9 cellular contexts compared by ENCODE assay signal in the genomic region with DNA sequence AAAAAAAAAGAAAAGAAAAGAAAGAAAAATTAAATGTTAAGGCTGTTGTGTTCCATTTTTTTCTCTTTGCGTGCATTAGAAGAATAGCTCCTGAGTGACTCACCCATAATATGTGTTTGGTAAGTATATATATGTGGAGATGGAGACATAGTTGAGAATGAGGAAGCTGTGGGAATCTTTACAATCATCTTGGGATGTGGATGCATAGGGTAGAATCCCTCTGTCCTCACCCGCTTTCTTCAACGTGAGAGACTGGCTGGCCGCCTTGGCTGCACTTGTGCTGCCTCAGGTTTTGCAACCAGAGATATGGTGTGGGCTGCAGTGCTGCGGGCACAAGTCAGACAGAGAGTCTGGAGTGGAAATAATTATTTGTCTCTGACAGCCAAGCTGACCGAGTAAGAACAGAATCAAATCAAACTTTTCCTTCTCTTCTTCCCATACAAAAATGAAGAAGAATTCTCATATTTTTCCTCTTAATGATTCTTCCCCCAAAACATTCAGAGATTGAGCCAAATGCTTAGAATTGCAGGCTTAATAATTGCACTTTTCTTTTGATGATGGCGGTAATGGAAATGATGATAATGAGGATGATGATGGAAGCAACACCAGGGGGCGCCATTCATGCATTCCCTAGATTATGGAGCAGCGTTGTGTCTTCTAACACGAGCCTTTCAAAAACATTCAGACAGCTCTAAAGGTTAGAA. TPM values are rescaled to one million over a fixed set of nuclear protein-coding genes. Genes with fewer than 3 reads are reported as not detected.
DNase-seq lines count a peak whose midpoint lies in the region; ATAC-seq, FAIRE-seq and TF ChIP-seq lines count a peak whose summit lies in the region.
"Had no signal": no experiment of that assay in that cellular context is flagged by ENCODE, and none has a peak within 500 bp of the region (broad histone marks: within the 10 kb centered on the region; RNA-seq: fewer than 3 reads in every experiment).

No MANE protein-coding gene starts in this region.

- H4K8ac ChIP-seq in IMR-90 (ENCODE audit: low read depth in 2 of 2, low read length in 2 of 2) (peak overlapping the region; percentile 7 to 27; a peak in 3 of 4 replicates), mesendoderm (ENCODE audit: low read depth, low read length) (no peak overlapping the region)

- H4K5ac ChIP-seq in IMR-90 (ENCODE audit: low read depth, low read length) (peak overlapping the region; percentile 49; the same call in 1 of the 2 replicates), mesendoderm (ENCODE audit: low read length) (no peak overlapping the region)

- H2BK5ac ChIP-seq in IMR-90 (ENCODE audit: low read depth, low read length, poor library complexity, severe bottlenecking) (peak overlapping the region; percentile 44), mesendoderm (ENCODE audit: low read length) (no peak overlapping the region)

- TF ChIP-seq CTCF in CD14-positive monocyte (IDR thresholded peaks at IDR 0.05) (peak; percentile 67), IMR-90 (conservative IDR thresholded peaks at IDR 0.05; ENCODE audit: low read depth, low read length) (0 out of 2 replicates have a peak, but pooled peaks have one; percentile 10), astrocyte (IDR thresholded peaks at IDR 0.05; ENCODE audit: insufficient read depth, low read depth, low read length) (peak; percentile 27)

- H3K36me3 ChIP-seq in IMR-90 (ENCODE audit: control insufficient read depth, insufficient read depth, low read length) (no peaks in the 10 kb centered on the region), astrocyte (ENCODE audit: insufficient read depth, low read length) (no peaks in the 10 kb centered on the region), mesendoderm (ENCODE audit: control insufficient read depth, insufficient read depth, low read length) (no peaks in the 10 kb centered on the region)

- H3K9me1 ChIP-seq in IMR-90 (ENCODE audit: insufficient read depth, low read length) = peaks cover 5% of the 10 kb centered on the region; the same call in 1 of the 2 replicates

- no peak overlapping the region for H2AK9ac ChIP-seq in IMR-90 (replicated peaks; ENCODE audit: low read depth, low read length, poor library complexity)

- H3K56ac ChIP-seq in IMR-90 (ENCODE audit: extremely low read depth, insufficient read depth, low read length) (no peak overlapping the region; the same call in 1 of the 2 replicates), mesendoderm (ENCODE audit: low read length) (no peak overlapping the region)

- H4K20me1 ChIP-seq in IMR-90 (ENCODE audit: insufficient read depth, low read length) (no peaks in the 10 kb centered on the region), astrocyte (ENCODE audit: insufficient read depth, low read length) (no peaks in the 10 kb centered on the region)

- H3K4me1 ChIP-seq in IMR-90 (ENCODE audit: control insufficient read depth, insufficient read depth, low read length) (peaks cover 19% of the 10 kb centered on the region), astrocyte (ENCODE audit: insufficient read depth, low read length) (no peaks in the 10 kb centered on the region), mesendoderm (ENCODE audit: control insufficient read depth, low read depth, low read length) (no peaks in the 10 kb centered on the region)

- intact Hi-C loops in CD14-positive monocyte (cut with micrococcal nuclease) (no loop called here), IMR-90 (cut with micrococcal nuclease) (no loop called here)

- H3K27ac ChIP-seq in IMR-90 (ENCODE audit: insufficient read depth, low read length) (peak overlapping the region; percentile 81), astrocyte (ENCODE audit: low read depth, low read length) (no peak overlapping the region), mesendoderm (ENCODE audit: low read depth, low read length) (no peak overlapping the region)

- H3K79me2 ChIP-seq in astrocyte (ENCODE audit: insufficient read depth, low read length) (no peaks in the 10 kb centered on the region), mesendoderm (ENCODE audit: control insufficient read depth, insufficient read depth, low read length) (no peaks in the 10 kb centered on the region)

- peak overlapping the region; percentile 5; the same call in 1 of the 2 replicates for H3K4ac ChIP-seq in IMR-90 (ENCODE audit: low read depth, low read length)
- H3K4ac ChIP-seq in mesendoderm (ENCODE audit: low read depth, low read length) = no peak overlapping the region

- TF ChIP-seq RAD21 in IMR-90 (IDR thresholded peaks at IDR 0.05; ENCODE audit: low read length) = no peak

- TF ChIP-seq POLR2A in IMR-90 (IDR thresholded peaks at IDR 0.05; ENCODE audit: low read depth, low read length) (no peak), GM18505 (IDR thresholded peaks at IDR 0.05; ENCODE audit: borderline replicate concordance, extremely low read depth, insufficient read depth, insufficient read length) (no peak)

- H2AK5ac ChIP-seq in IMR-90 (ENCODE audit: low read depth, low read length) = peak overlapping the region; percentile 80; the same call in 1 of the 2 replicates
- no peak overlapping the region for H2AK5ac ChIP-seq in mesendoderm (ENCODE audit: low read length)

- DNase-seq in CD14-positive monocyte (ENCODE audit: low spot score) = no peak
- DNase-seq in IMR-90 = peak; percentile 77
- peak; percentile 10 for DNase-seq in astrocyte (ENCODE audit: low read depth)
- peak; percentile 23 for DNase-seq in mesendoderm
- DNase-seq in NCI-H1105 (lab: John Stamatoyannopoulos, UW) = no peak
- no peak for DNase-seq in retina

- H2BK15ac ChIP-seq in IMR-90 (ENCODE audit: low read depth, low read length) (no peak overlapping the region), mesendoderm (replicated peaks; ENCODE audit: low read depth) (no peak overlapping the region)

- peak overlapping the region; percentile 81 for H2BK120ac ChIP-seq in IMR-90 (ENCODE audit: low read depth, low read length)
- H2BK120ac ChIP-seq in mesendoderm (ENCODE audit: low read depth, low read length) = no peak overlapping the region

- H3K14ac ChIP-seq in IMR-90 (replicated peaks; ENCODE audit: low read depth, low read length) = peak overlapping the region; percentile 80; the same call in 1 of the 2 replicates

- POLR2A ChIA-PET in IMR-90 (lab: Charles Lee; ENCODE audit: unreplicated experiment) = no interaction called here

- H3K9me3 ChIP-seq in IMR-90 (ENCODE audit: control insufficient read depth, insufficient read depth, low read length) (no peaks in the 10 kb centered on the region), astrocyte (ENCODE audit: insufficient read depth, low read depth, low read length) (no peaks in the 10 kb centered on the region)

- peaks cover 0 to 3% (median 0%) of the 10 kb centered on the region in 7 donors for H3K9me3 Mint-ChIP-seq in CD14-positive monocyte
- peaks cover 2% of the 10 kb centered on the region for H3K9me3 Mint-ChIP-seq in astrocyte (ENCODE audit: unreplicated experiment)
- H3K9me3 Mint-ChIP-seq: central memory CD8-positive, alpha-beta T cell had no signal

- peak overlapping the region; percentile 85; the same call in 1 of the 2 replicates for H3K18ac ChIP-seq in IMR-90 (ENCODE audit: low read depth, low read length)
- H3K18ac ChIP-seq in mesendoderm (ENCODE audit: low read length) = no peak overlapping the region

- H3K79me1 ChIP-seq in IMR-90 (ENCODE audit: low read depth in 1 of 2, low read length in 2 of 2) = no peaks in the 10 kb centered on the region
- no peaks in the 10 kb centered on the region for H3K79me1 ChIP-seq in mesendoderm (ENCODE audit: low read length)

- H3K4me3 Mint-ChIP-seq in CD14-positive monocyte (no peak overlapping the region), astrocyte (ENCODE audit: unreplicated experiment) (no peak overlapping the region)
- H3K4me3 Mint-ChIP-seq: central memory CD8-positive, alpha-beta T cell had no signal

- peak overlapping the region; percentile 79 for H3K4me2 ChIP-seq in IMR-90 (ENCODE audit: low read depth, low read length)
- no peak overlapping the region for H3K4me2 ChIP-seq in astrocyte (ENCODE audit: low read length)
- H3K4me2 ChIP-seq in mesendoderm (ENCODE audit: low read length) = no peak overlapping the region

- H3K4me1 Mint-ChIP-seq in CD14-positive monocyte (peaks cover 3% of the 10 kb centered on the region), astrocyte (ENCODE audit: low read depth, unreplicated experiment) (peaks cover 4% of the 10 kb centered on the region)
- H3K4me1 Mint-ChIP-seq: central memory CD8-positive, alpha-beta T cell had no signal

- H4K91ac ChIP-seq in IMR-90 (ENCODE audit: insufficient read depth, low read depth, low read length) = peak overlapping the region; percentile 77

- dilution Hi-C loops in IMR-90 (cut with HindIII; ENCODE audit: low sequenced_read_pairs, unreplicated experiment) = no loop called here

- FAIRE-seq in astrocyte (lab: Jason Lieb, UNC) = no peak

- no TSS peak for BruUV-seq in IMR-90 (replicated peaks; lab: Mats Ljungman, UMichigan)

- H3K27ac Mint-ChIP-seq in CD14-positive monocyte (no peak overlapping the region), astrocyte (ENCODE audit: unreplicated experiment) (no peak overlapping the region)

- H3K23ac ChIP-seq in IMR-90 (ENCODE audit: low read depth, low read length) = peak overlapping the region; percentile 7; the same call in 1 of the 2 replicates
- H3K23ac ChIP-seq in mesendoderm (ENCODE audit: low read length) = no peak overlapping the region

- WGBS in IMR-90 (ENCODE audit: extremely low coverage in 2 of 2, insufficient read length in 1 of 2), 2 experiments = no CpG with 5 or more reads among the region's 10 CpGs
- no CpG with 5 or more reads among the region's 10 CpGs for WGBS in mesendoderm (ENCODE audit: extremely low coverage, insufficient coverage, low lambda C conversion rate)

- no peak overlapping the region for H3K9ac ChIP-seq in IMR-90 (ENCODE audit: low read depth, low read length)
- no peak overlapping the region for H3K9ac ChIP-seq in astrocyte (ENCODE audit: low read length)
- no peak overlapping the region for H3K9ac ChIP-seq in mesendoderm (ENCODE audit: low read length)

- in situ Hi-C loops in IMR-90 (cut with MboI; ENCODE audit: low sequenced_read_pairs) = no loop called here

- no peaks in the 10 kb centered on the region for H3K36me3 Mint-ChIP-seq in CD14-positive monocyte
- H3K36me3 Mint-ChIP-seq in astrocyte (ENCODE audit: low read depth, unreplicated experiment) = no peaks in the 10 kb centered on the region

- H3K4me3 ChIP-seq in IMR-90 (ENCODE audit: insufficient read depth, low read depth, low read length) (no peak overlapping the region), astrocyte (ENCODE audit: insufficient read depth, low read depth, low read length) (no peak overlapping the region), mesendoderm (ENCODE audit: low read length) (no peak overlapping the region)

- ATAC-seq in IMR-90 (ENCODE audit: low read depth) (peak; percentile 75), GM21529 (IDR thresholded peaks at IDR 0.05; ENCODE audit: unreplicated experiment) (no peak), GM18505 (IDR thresholded peaks at IDR 0.05; ENCODE audit: unreplicated experiment) (no peak)

- H2BK20ac ChIP-seq in IMR-90 (ENCODE audit: low read depth, low read length) = peak overlapping the region; percentile 50

- H3K27me3 Mint-ChIP-seq in CD14-positive monocyte (ENCODE audit: low read depth in 3 of 3) = no peaks in the 10 kb centered on the region
- H3K27me3 Mint-ChIP-seq in astrocyte (ENCODE audit: low read depth, unreplicated experiment) = no peaks in the 10 kb centered on the region

- H2AFZ ChIP-seq in IMR-90 (replicated peaks; ENCODE audit: low read length, poor library complexity) = peak overlapping the region; percentile 77
- H2AFZ ChIP-seq in astrocyte (ENCODE audit: low read depth, low read length) = no peak overlapping the region

- H3K27me3 ChIP-seq in IMR-90 (ENCODE audit: control insufficient read depth, insufficient read depth, low read length) (no peaks in the 10 kb centered on the region), astrocyte (ENCODE audit: insufficient read depth, low read length) (no peaks in the 10 kb centered on the region), mesendoderm (ENCODE audit: insufficient read depth, low read length, poor library complexity) (no peaks in the 10 kb centered on the region)

- CTCF ChIA-PET in IMR-90 (lab: Yijun Ruan, JAX) = interaction anchor here (0.7 to 1.6 kb wide), 6 partner anchors 8 to 1154 kb away, joined by 3 to 7 read pairs (median 4); no protein-coding TSS in a partner anchor

RNA-seq across cellular contexts. Expression of gene SERPINB7, which starts 48.5 kb away (rescaled TPM):
- polyA plus RNA-seq in CD14-positive monocyte = not detected
- total RNA-seq in IMR-90 (2012; rRNA removed) = 100 and 120 TPM in 2 replicates
- 76.5 and 79.9 TPM in 2 replicates for polyA plus RNA-seq in IMR-90 (2012; rRNA removed)
- polyA plus RNA-seq in IMR-90 (2012; cell fraction: cytosol; rRNA removed) = 21.4 and 33.7 TPM in 2 replicates
- polyA plus RNA-seq in IMR-90 (2012; cell fraction: nucleus; rRNA removed; ENCODE audit: low replicate concordance) = 4.6 and 37.3 TPM in 2 replicates
- total RNA-seq in astrocyte = 11.3 and 18.0 TPM in 2 replicates
- not detected for polyA plus RNA-seq in mesendoderm (2013, experiment 1 of 2)
- polyA plus RNA-seq in mesendoderm (2013, experiment 2 of 2) = not detected

Comparison
In these comparisons a context has a peak if more than half of its experiments do, and no peak if none do; other contexts are left out.
1. DNase-seq: peak in IMR-90 (single experiment), astrocyte (single experiment) and mesendoderm (single experiment); none in CD14-positive monocyte (single experiment), NCI-H1105 (single experiment) and retina (single experiment).
2. CTCF ChIP-seq: peak in every context shown above with its lines; median percentile 67 in CD14-positive monocyte; 27 in astrocyte; 10 in IMR-90.